In the genomic region with DNA sequence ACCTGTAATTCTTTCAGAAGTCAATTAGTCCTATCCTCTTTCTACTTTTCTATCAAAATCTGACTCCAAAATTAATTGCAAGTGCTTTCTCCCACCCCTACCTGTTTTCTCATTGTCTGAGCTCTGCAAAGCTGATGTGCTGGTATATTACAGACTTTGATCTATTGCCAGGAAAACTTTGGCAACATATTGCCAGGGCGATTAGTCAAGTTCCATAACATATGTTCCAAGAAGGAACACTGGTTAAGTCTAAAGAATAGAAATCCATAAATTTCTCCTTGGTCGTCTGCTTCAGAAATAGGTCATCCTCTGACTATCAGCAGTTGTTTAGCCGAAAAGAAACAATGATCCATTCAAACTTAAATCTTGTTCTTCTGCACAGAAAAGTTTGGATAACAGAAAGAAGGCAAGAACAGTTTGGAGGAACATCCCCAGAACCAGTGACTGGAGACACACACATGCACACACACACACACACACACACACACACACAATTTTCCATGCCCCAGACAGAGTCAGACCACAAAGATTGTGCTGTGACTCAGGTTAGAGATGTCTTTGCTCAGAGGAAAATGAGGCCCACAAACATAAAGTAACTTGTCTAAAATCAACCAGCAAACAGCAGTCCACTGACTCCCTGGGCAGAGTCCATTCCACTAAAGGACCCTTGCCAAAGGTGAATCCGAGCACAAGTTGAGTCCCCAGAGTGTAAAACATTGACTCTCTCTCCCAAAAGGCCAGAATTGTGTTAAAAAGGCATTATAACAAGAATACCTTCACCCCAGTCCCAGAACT, we compare ENCODE assay signal across 22 cellular contexts.
A peak's percentile ranks its signal among the peaks of the same experiment; 100 is the strongest.
DNase-seq lines count a peak whose midpoint lies in the region; ATAC-seq and TF ChIP-seq lines count a peak whose summit lies in the region.
"Had no signal": no experiment of that assay in that cellular context is flagged by ENCODE, and none has a peak within 500 bp of the region (broad histone marks: within the 10 kb centered on the region; RNA-seq: fewer than 3 reads in every experiment).

No MANE protein-coding gene starts in this region.

- H3K27me3 ChIP-seq in PC-3 (ENCODE audit: low read length) (no peaks in the 10 kb centered on the region), fibroblast of lung (ENCODE audit: control insufficient read depth, insufficient read depth, low read length) (no peaks in the 10 kb centered on the region)
- H3K27me3 ChIP-seq: uterus had no signal

- H4K20me1 ChIP-seq in PC-3 (ENCODE audit: low read length) (no peaks in the 10 kb centered on the region), fibroblast of lung (ENCODE audit: control insufficient read depth, extremely low read depth, insufficient read depth, low read length) (no peaks in the 10 kb centered on the region)

- H3K27me3 Mint-ChIP-seq in nephron progenitor cell (ENCODE audit: low read depth, poor library complexity) = peaks cover 4% of the 10 kb centered on the region
- no peaks in the 10 kb centered on the region for H3K27me3 Mint-ChIP-seq in activated CD8-positive, alpha-beta T cell treated with anti-CD3 and anti-CD28 coated beads for 36 hours
- H3K27me3 Mint-ChIP-seq: CD4-positive, CD25-positive, alpha-beta regulatory T cell; stimulated activated naive B cell treated with anti-CD40 and anti-IgM and Interleukin-4, amounts not matched to agents 10 μg/mL and 1 μg/mL and 100 μg/mL, for 72 hours; T-helper 17 cell had no signal

- no peaks in the 10 kb centered on the region for H3K79me2 ChIP-seq in PC-3 (ENCODE audit: low read length)
- H3K79me2 ChIP-seq in fibroblast of lung (ENCODE audit: control insufficient read depth, insufficient read depth, low read length) = no peaks in the 10 kb centered on the region

- no peak overlapping the region for H3K4me3 ChIP-seq in AG10803 (ENCODE audit: low read length)
- H3K4me3 ChIP-seq in PC-3 (ENCODE audit: low read length) = no peak overlapping the region
- H3K4me3 ChIP-seq in fibroblast of lung (replicated peaks in 1 of 4; ENCODE audit: control extremely low read depth in 1 of 4, insufficient read depth in 1 of 4, low read depth in 3 of 4, low read length in 4 of 4) = no peak overlapping the region
- H3K4me3 ChIP-seq: A549, K562, uterus had no signal

- no peaks in the 10 kb centered on the region for H3K36me3 Mint-ChIP-seq in nephron progenitor cell (ENCODE audit: low read depth)
- H3K36me3 Mint-ChIP-seq in activated CD8-positive, alpha-beta T cell treated with anti-CD3 and anti-CD28 coated beads for 36 hours (ENCODE audit: low read depth) = no peaks in the 10 kb centered on the region
- H3K36me3 Mint-ChIP-seq: CD4-positive, CD25-positive, alpha-beta regulatory T cell; stimulated activated naive B cell treated with anti-CD40 and anti-IgM and Interleukin-4, amounts not matched to agents 10 μg/mL and 1 μg/mL and 100 μg/mL, for 72 hours had no signal

- H3K4me1 ChIP-seq in PC-3 (ENCODE audit: insufficient read depth, low read length) = peaks cover 8% of the 10 kb centered on the region
- no peaks in the 10 kb centered on the region for H3K4me1 ChIP-seq in fibroblast of lung (ENCODE audit: control insufficient read depth, extremely low read depth, insufficient read depth, low read length)
- H3K4me1 ChIP-seq: uterus had no signal

- H3K4me3 Mint-ChIP-seq in nephron progenitor cell = no peak overlapping the region
- no peak overlapping the region for H3K4me3 Mint-ChIP-seq in activated CD8-positive, alpha-beta T cell treated with anti-CD3 and anti-CD28 coated beads for 36 hours
- H3K4me3 Mint-ChIP-seq: CD4-positive, CD25-positive, alpha-beta regulatory T cell; stimulated activated naive B cell treated with anti-CD40 and anti-IgM and Interleukin-4, amounts not matched to agents 10 μg/mL and 1 μg/mL and 100 μg/mL, for 72 hours; T-helper 17 cell had no signal

- intact Hi-C loops in PC-3 (cut with micrococcal nuclease) = no loop called here
- intact Hi-C loops in activated CD8-positive, alpha-beta T cell treated with anti-CD3 and anti-CD28 coated beads for 36 hours (cut with micrococcal nuclease) = no loop called here

- peak; percentile 47 for DNase-seq in AG10803 (ENCODE audit: low read depth)
- peak; percentile 12 for DNase-seq in PC-3
- peak; percentile 5 to 87 for DNase-seq in fibroblast of lung (ENCODE audit: low read depth in 2 of 2)
- no peak for DNase-seq in nephron progenitor cell
- DNase-seq in HK-2 (ENCODE audit: unreplicated experiment) = no peak
- DNase-seq in glomerular visceral epithelial cell (ENCODE audit: extremely low spot score) = no peak
- DNase-seq in activated CD8-positive, alpha-beta T cell treated with anti-CD3 and anti-CD28 coated beads for 36 hours = no peak
- DNase-seq in NOMO-1 treated with dmso at 0.1 percent for 144 hours (lab: John Stamatoyannopoulos, UW; ENCODE audit: unreplicated experiment) = no peak
- DNase-seq: activated CD4-positive, alpha-beta T cell treated with anti-CD3 and anti-CD28 coated beads for 1 hour; activated CD8-positive, alpha-beta memory T cell treated with anti-CD3 and anti-CD28 coated beads, Interleukin-2, amount 50 U/mL, for 4 hours; activated gamma-delta T cell; CD4-positive, CD25-positive, alpha-beta regulatory T cell; dermis blood vessel endothelial cell; DMS79; NCI-H1105 treated with DMSO at 0.1 percent for 48 hours; SIG-M5; stimulated activated CD4-positive, alpha-beta T cell treated with anti-CD3 and anti-CD28 coated beads, Interleukin-12 subunit alpha, Interleukin-12 subunit beta, amount 100 ng/mL, for 4 hours; stimulated activated naive B cell treated with anti-CD40 and anti-IgM and Interleukin-4, amounts not matched to agents 10 μg/mL and 1 μg/mL and 100 μg/mL, for 72 hours; T-helper 17 cell; uterus had no signal

- peaks cover 4% of the 10 kb centered on the region for H3K9me3 Mint-ChIP-seq in nephron progenitor cell
- no peaks in the 10 kb centered on the region for H3K9me3 Mint-ChIP-seq in activated CD8-positive, alpha-beta T cell treated with anti-CD3 and anti-CD28 coated beads for 36 hours
- H3K9me3 Mint-ChIP-seq: stimulated activated naive B cell treated with anti-CD40 and anti-IgM and Interleukin-4, amounts not matched to agents 10 μg/mL and 1 μg/mL and 100 μg/mL, for 72 hours had no signal

- ATAC-seq in PC-3 = no peak
- no peak for ATAC-seq in activated CD8-positive, alpha-beta T cell treated with anti-CD3 and anti-CD28 coated beads for 36 hours
- ATAC-seq: A549, K562, T-helper 17 cell had no signal

- H3K4me1 Mint-ChIP-seq in nephron progenitor cell = peaks cover 6% of the 10 kb centered on the region
- H3K4me1 Mint-ChIP-seq in activated CD8-positive, alpha-beta T cell treated with anti-CD3 and anti-CD28 coated beads for 36 hours (ENCODE audit: low read depth) = no peaks in the 10 kb centered on the region
- H3K4me1 Mint-ChIP-seq: CD4-positive, CD25-positive, alpha-beta regulatory T cell; T-helper 17 cell had no signal

- H3K9me2 ChIP-seq in PC-3 (replicated peaks; ENCODE audit: low read length) = no peaks in the 10 kb centered on the region

- H3K4me2 ChIP-seq in PC-3 (ENCODE audit: low read length) = no peak overlapping the region
- no peak overlapping the region for H3K4me2 ChIP-seq in fibroblast of lung (ENCODE audit: extremely low read depth, insufficient read depth, low read length)
- H3K4me2 ChIP-seq: A549 had no signal

- H3K9ac ChIP-seq in PC-3 (ENCODE audit: low read length) (no peak overlapping the region), fibroblast of lung (ENCODE audit: insufficient read depth, low read length) (no peak overlapping the region)

- TF ChIP-seq CTCF in AG10803 (conservative IDR thresholded peaks at IDR 0.05; ENCODE audit: low read length) = no peak
- TF ChIP-seq CTCF in PC-3 (conservative IDR thresholded peaks at IDR 0.05; ENCODE audit: low read depth, low read length) = no peak
- TF ChIP-seq CTCF in fibroblast of lung (conservative IDR thresholded peaks at IDR 0.05 in 1 of 2, IDR thresholded peaks at IDR 0.05 in 1 of 2; ENCODE audit: low read depth in 1 of 2, low read length in 2 of 2) = no peak
- TF ChIP-seq CTCF in nephron progenitor cell (IDR thresholded peaks at IDR 0.05) = no peak
- no peak for TF ChIP-seq CTCF in activated CD8-positive, alpha-beta T cell treated with anti-CD3 and anti-CD28 coated beads for 36 hours (IDR thresholded peaks at IDR 0.05)

- peak overlapping the region; percentile 27 for H3K27ac Mint-ChIP-seq in nephron progenitor cell
- no peak overlapping the region for H3K27ac Mint-ChIP-seq in activated CD8-positive, alpha-beta T cell treated with anti-CD3 and anti-CD28 coated beads for 36 hours
- H3K27ac Mint-ChIP-seq: stimulated activated naive B cell treated with anti-CD40 and anti-IgM and Interleukin-4, amounts not matched to agents 10 μg/mL and 1 μg/mL and 100 μg/mL, for 72 hours; T-helper 17 cell had no signal

- no peak overlapping the region for H2AFZ ChIP-seq in PC-3 (ENCODE audit: low read length)
- no peak overlapping the region for H2AFZ ChIP-seq in fibroblast of lung (ENCODE audit: low read length)

- BruUV-seq in PC-3 (replicated peaks; lab: Mats Ljungman, UMichigan) = no TSS peak

- H3F3A ChIP-seq in PC-3 (ENCODE audit: low read length, unreplicated experiment) = no peaks in the 10 kb centered on the region

- CTCF ChIA-PET in PC-3 (lab: Charles Lee) = no interaction called here
- CTCF ChIA-PET in activated CD8-positive, alpha-beta T cell treated with anti-CD3 and anti-CD28 coated beads for 36 hours (lab: Charles Lee) = no interaction called here

- H3K27ac ChIP-seq in PC-3 (ENCODE audit: low read length) (no peak overlapping the region), fibroblast of lung (ENCODE audit: insufficient read depth, low read length) (no peak overlapping the region)
- H3K27ac ChIP-seq: uterus had no signal

- no peaks in the 10 kb centered on the region for H3K9me3 ChIP-seq in PC-3 (ENCODE audit: low read length)
- H3K9me3 ChIP-seq in fibroblast of lung (ENCODE audit: control insufficient read depth, insufficient read depth, low read depth, low read length) = no peaks in the 10 kb centered on the region
- H3K9me3 ChIP-seq: uterus had no signal

- H3K36me3 ChIP-seq in PC-3 (ENCODE audit: low read depth, low read length) (no peaks in the 10 kb centered on the region), fibroblast of lung (ENCODE audit: control insufficient read depth, insufficient read depth, low read length) (no peaks in the 10 kb centered on the region)
- H3K36me3 ChIP-seq: uterus had no signal

- POLR2A ChIA-PET in PC-3 (lab: Charles Lee; ENCODE audit: unreplicated experiment) = no interaction called here
- POLR2A ChIA-PET in activated CD8-positive, alpha-beta T cell treated with anti-CD3 and anti-CD28 coated beads for 36 hours (lab: Charles Lee) = no interaction called here

Comparison
In these comparisons a context has a peak if more than half of its experiments do, and no peak if none do; other contexts are left out.
1. DNase-seq: peak in AG10803 (single experiment), PC-3 (single experiment) and fibroblast of lung (2 of 2); none in nephron progenitor cell (single experiment), HK-2 (single experiment), glomerular visceral epithelial cell (single experiment), activated CD8-positive, alpha-beta T cell treated with anti-CD3 and anti-CD28 coated beads for 36 hours (single experiment) and NOMO-1 treated with dmso at 0.1 percent for 144 hours (single experiment).